Comparison of ENCODE assay signal across 8 cellular contexts in genomic region chrX:75155454-75155829, GRCh38. TPM values are rescaled to one million over a fixed set of nuclear protein-coding genes. Genes with fewer than 3 reads are reported as not detected.
DNase-seq lines count a peak whose midpoint lies in the region; ATAC-seq, FAIRE-seq and TF ChIP-seq lines count a peak whose summit lies in the region.

No MANE protein-coding gene starts in this region.

- intact Hi-C loops in cardiac septum (cut with DNase I), result loop anchor here (5.0 kb wide), 1 partner anchor 117 kb away; the partner anchor contains the start of gene UPRT

- ATAC-seq in HG02943 (IDR thresholded peaks at IDR 0.05; ENCODE audit: low read depth, unreplicated experiment), result peak; percentile 43

- H3K4me1 Mint-ChIP-seq in nephron progenitor cell, result peaks cover 27% of the 10 kb centered on the region

- FAIRE-seq in H54 (lab: Jason Lieb, UNC), result no peak

- peak overlapping the region; percentile 44 for H3K4me3 ChIP-seq in cardiac muscle cell
- H3K4me3 ChIP-seq in epithelial cell of esophagus (ENCODE audit: low read length), result peak overlapping the region; percentile 75

- H3K27me3 ChIP-seq in cardiac muscle cell, result no peaks in the 10 kb centered on the region

- TF ChIP-seq CTCF in cardiac muscle cell (IDR thresholded peaks at IDR 0.05; ENCODE audit: low read depth, low read length) (no peak), epithelial cell of esophagus (IDR thresholded peaks at IDR 0.05; ENCODE audit: insufficient read depth, low read depth, low read length, missing control alignments) (no peak), nephron progenitor cell (IDR thresholded peaks at IDR 0.05) (no peak)

- DNase-seq in cardiac muscle cell (ENCODE audit: low read depth in 1 of 2, low spot score in 1 of 2) (no peak), cardiac septum (ENCODE audit: low spot score) (no peak), SK-MEL-5 (ENCODE audit: low read depth, low spot score) (peak; percentile 2), epithelial cell of esophagus (ENCODE audit: low read depth) (peak; percentile 6), nephron progenitor cell (no peak), hypothalamus (lab: John Stamatoyannopoulos, UW) (no peak), H54 (ENCODE audit: insufficient read length, low spot score) (no peak)

- no peaks in the 10 kb centered on the region for H3K9me3 ChIP-seq in cardiac muscle cell (ENCODE audit: low read depth)

- peak overlapping the region; percentile 97 for H3K4me3 Mint-ChIP-seq in nephron progenitor cell

- no peak for TF ChIP-seq POLR2A in H54 (IDR thresholded peaks at IDR 0.05; ENCODE audit: low read depth, low read length)

- peak overlapping the region; percentile 99 for H3K27ac Mint-ChIP-seq in nephron progenitor cell

- no peaks in the 10 kb centered on the region for H3K36me3 ChIP-seq in cardiac muscle cell

- in situ Hi-C loops in SK-MEL-5 (cut with HindIII; ENCODE audit: low pct_unique_long_range_greater_than_20kb, low sequenced_read_pairs), result no loop called here

- H3K4me1 ChIP-seq in cardiac muscle cell (ENCODE audit: low read depth), result peaks cover 6% of the 10 kb centered on the region

- no peaks in the 10 kb centered on the region for H3K36me3 Mint-ChIP-seq in nephron progenitor cell (ENCODE audit: low read depth)

- H3K9me3 Mint-ChIP-seq in nephron progenitor cell, result peaks cover 28% of the 10 kb centered on the region

- peak overlapping the region; percentile 96 for H3K27ac ChIP-seq in cardiac muscle cell

- no peaks in the 10 kb centered on the region for H3K27me3 Mint-ChIP-seq in nephron progenitor cell (ENCODE audit: low read depth, poor library complexity)

RNA-seq across cellular contexts. Expression of gene ABCB7, which starts 0.6 kb away (rescaled TPM):
- 56.6 and 61.3 TPM in 2 replicates for total RNA-seq in cardiac muscle cell
- polyA plus RNA-seq in cardiac muscle cell, result 12.0 and 19.5 TPM in 2 replicates
- total RNA-seq in cardiac septum, result 26.3 TPM
- total RNA-seq in SK-MEL-5 (2014; rRNA removed; shearing (Covaris generic)), result 20.8 and 22.1 TPM in 2 replicates
- polyA plus RNA-seq in SK-MEL-5 (2015; cell fraction: cytosol; rRNA removed), result 39.0 and 53.7 TPM in 2 replicates
- polyA plus RNA-seq in SK-MEL-5 (2015; cell fraction: nucleus; rRNA removed), result 51.7 and 55.0 TPM in 2 replicates

Comparison
In these comparisons a context has a peak if more than half of its experiments do, and no peak if none do; other contexts are left out.
1. DNase-seq: peak in SK-MEL-5 (single experiment) and epithelial cell of esophagus (single experiment); none in cardiac muscle cell (0 of 2), cardiac septum (single experiment), nephron progenitor cell (single experiment), hypothalamus (0 of 51) and H54 (single experiment).